33 cellular contexts compared by ENCODE assay signal in genomic region chr15:79560384-79560783, GRCh38.
"Had no signal": no experiment of that assay in that cellular context is flagged by ENCODE, and none has a peak within 500 bp of the region (broad histone marks: within the 10 kb centered on the region; RNA-seq: fewer than 3 reads in every experiment).

No MANE protein-coding gene starts in this region.

- DNase-seq: Karpas-422, Kasumi-1, KG1, MG63, MM.1S, MV-4-11, NCI-H1048, NCI-H1092, NCI-H1092 treated with DMSO at 0.1 percent for 48 hours, NCI-H1105, NCI-H1105 treated with DMSO at 0.1 percent for 48 hours, NCI-H1417, NCI-H1417 treated with DMSO at 0.1 percent for 48 hours, NCI-H1436, NCI-H1436 treated with DMSO at 0.1 percent for 48 hours, NCI-H146, NCI-H1694, NCI-H1694 treated with DMSO at 0.1 percent for 48 hours, NCI-H187, NCI-H187 treated with DMSO at 0.1 percent for 48 hours, NCI-H1930, NCI-H2029, NCI-H2029 treated with DMSO at 0.1 percent for 48 hours, NCI-H2081, NCI-H2081 treated with DMSO at 0.1 percent for 48 hours, NCI-H2107, NCI-H2171, NCI-H2171 treated with DMSO at 0.1 percent for 48 hours, NCI-H2227 treated with DMSO at 0.1 percent for 48 hours, NCI-H226, NCI-H345, NCI-H446, NCI-H446 treated with DMSO at 0.1 percent for 48 hours had no signal
